1 cellular context compared by ENCODE assay signal in the genomic region with DNA sequence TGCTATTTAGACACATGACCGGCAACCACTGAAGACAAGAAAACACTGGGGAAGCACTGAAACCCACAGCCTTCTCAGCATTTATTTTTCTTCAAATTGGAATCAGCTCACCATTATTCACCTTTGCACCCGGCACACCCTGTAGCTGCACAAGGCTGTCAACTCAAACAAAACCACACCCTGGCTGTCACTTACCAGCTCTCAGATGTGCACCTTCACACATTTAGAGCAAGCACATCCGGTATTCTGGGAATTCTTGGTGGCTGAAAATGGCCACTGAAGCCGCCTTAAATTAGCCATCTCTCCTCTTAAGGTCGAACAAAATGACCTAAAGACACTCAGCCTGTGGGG.
TF ChIP-seq lines count a peak whose summit lies in the region.

No MANE protein-coding gene starts in this region.

TF ChIP-seq in K562, 482 proteins besides CTCF, POLR2A, EP300 and RAD21:
- TF ChIP-seq JUND (IDR thresholded peaks at IDR 0.05; ENCODE audit: borderline replicate concordance, low read depth, low read length) (no peak), JUND (tag; IDR thresholded peaks at IDR 0.05; ENCODE audit: borderline replicate concordance, low read depth, low read length) (peak; percentile 9; the same call in 1 of the 3 replicates), ETV5 (CRISPR knock-in tag; IDR thresholded peaks at IDR 0.05; ENCODE audit: low read depth) (peak; percentile 63; the same call in 1 of the 2 replicates), RCOR1 (IDR thresholded peaks at IDR 0.05; ENCODE audit: borderline replicate concordance in 1 of 2, low read depth in 2 of 2, low read length in 2 of 2) (0 out of 4 replicates have a peak, but pooled peaks of 1 of the 2 experiments have one; percentile 5), RUNX1 (IDR thresholded peaks at IDR 0.05; ENCODE audit: low read depth) (0 out of 2 replicates have a peak, but pooled peaks have one; percentile 25), ZNF174 (CRISPR knock-in tag; IDR thresholded peaks at IDR 0.05) (no peak), STAT5A (IDR thresholded peaks at IDR 0.05; ENCODE audit: borderline replicate concordance, low read length) (no peak; the same call in 1 of the 2 replicates), GMEB1 (CRISPR knock-in tag; IDR thresholded peaks at IDR 0.05) (no peak), PKNOX1 (IDR thresholded peaks at IDR 0.05) (peak; percentile 84), YY1 (IDR thresholded peaks at IDR 0.05; ENCODE audit: borderline replicate concordance in 1 of 3, control insufficient read depth in 1 of 3, extremely low read depth in 1 of 3, insufficient read depth in 3 of 3, insufficient read length in 1 of 3, insufficient replicate concordance in 2 of 3, low read depth in 1 of 3, low read length in 2 of 3) (peak in 1 of 3 experiments; percentile 85), TAF15 (IDR thresholded peaks at IDR 0.05; ENCODE audit: low read depth, low read length) (no peak), MEIS2 (IDR thresholded peaks at IDR 0.05; ENCODE audit: partially characterized antibody) (peak; percentile 10), ZBTB40 (IDR thresholded peaks at IDR 0.05) (0 out of 2 replicates have a peak, but pooled peaks have one; percentile 23), ZBTB40 (CRISPR knock-in tag; IDR thresholded peaks at IDR 0.05) (no peak), CHD2 (IDR thresholded peaks at IDR 0.05; ENCODE audit: low read depth, low read length) (0 out of 2 replicates have a peak, but pooled peaks have one; percentile 15)
- TF ChIP-seq, protein P1, sequence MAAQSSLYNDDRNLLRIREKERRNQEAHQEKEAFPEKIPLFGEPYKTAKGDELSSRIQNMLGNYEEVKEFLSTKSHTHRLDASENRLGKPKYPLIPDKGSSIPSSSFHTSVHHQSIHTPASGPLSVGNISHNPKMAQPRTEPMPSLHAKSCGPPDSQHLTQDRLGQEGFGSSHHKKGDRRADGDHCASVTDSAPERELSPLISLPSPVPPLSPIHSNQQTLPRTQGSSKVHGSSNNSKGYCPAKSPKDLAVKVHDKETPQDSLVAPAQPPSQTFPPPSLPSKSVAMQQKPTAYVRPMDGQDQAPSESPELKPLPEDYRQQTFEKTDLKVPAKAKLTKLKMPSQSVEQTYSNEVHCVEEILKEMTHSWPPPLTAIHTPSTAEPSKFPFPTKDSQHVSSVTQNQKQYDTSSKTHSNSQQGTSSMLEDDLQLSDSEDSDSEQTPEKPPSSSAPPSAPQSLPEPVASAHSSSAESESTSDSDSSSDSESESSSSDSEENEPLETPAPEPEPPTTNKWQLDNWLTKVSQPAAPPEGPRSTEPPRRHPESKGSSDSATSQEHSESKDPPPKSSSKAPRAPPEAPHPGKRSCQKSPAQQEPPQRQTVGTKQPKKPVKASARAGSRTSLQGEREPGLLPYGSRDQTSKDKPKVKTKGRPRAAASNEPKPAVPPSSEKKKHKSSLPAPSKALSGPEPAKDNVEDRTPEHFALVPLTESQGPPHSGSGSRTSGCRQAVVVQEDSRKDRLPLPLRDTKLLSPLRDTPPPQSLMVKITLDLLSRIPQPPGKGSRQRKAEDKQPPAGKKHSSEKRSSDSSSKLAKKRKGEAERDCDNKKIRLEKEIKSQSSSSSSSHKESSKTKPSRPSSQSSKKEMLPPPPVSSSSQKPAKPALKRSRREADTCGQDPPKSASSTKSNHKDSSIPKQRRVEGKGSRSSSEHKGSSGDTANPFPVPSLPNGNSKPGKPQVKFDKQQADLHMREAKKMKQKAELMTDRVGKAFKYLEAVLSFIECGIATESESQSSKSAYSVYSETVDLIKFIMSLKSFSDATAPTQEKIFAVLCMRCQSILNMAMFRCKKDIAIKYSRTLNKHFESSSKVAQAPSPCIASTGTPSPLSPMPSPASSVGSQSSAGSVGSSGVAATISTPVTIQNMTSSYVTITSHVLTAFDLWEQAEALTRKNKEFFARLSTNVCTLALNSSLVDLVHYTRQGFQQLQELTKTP (IDR thresholded peaks at IDR 0.05; ENCODE audit: low read depth in 1 of 2, partially characterized antibody in 2 of 2), result no peak
- TF ChIP-seq, protein P2, sequence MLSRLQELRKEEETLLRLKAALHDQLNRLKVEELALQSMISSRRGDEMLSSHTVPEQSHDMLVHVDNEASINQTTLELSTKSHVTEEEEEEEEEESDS (CRISPR knock-in tag; IDR thresholded peaks at IDR 0.05), result no peak
- TF ChIP-seq, protein P3, sequence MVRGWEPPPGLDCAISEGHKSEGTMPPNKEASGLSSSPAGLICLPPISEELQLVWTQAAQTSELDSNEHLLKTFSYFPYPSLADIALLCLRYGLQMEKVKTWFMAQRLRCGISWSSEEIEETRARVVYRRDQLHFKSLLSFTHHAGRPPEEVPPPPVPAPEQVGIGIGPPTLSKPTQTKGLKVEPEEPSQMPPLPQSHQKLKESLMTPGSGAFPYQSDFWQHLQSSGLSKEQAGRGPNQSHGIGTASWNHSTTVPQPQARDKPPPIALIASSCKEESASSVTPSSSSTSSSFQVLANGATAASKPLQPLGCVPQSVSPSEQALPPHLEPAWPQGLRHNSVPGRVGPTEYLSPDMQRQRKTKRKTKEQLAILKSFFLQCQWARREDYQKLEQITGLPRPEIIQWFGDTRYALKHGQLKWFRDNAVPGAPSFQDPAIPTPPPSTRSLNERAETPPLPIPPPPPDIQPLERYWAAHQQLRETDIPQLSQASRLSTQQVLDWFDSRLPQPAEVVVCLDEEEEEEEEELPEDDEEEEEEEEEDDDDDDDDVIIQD (CRISPR knock-in tag; IDR thresholded peaks at IDR 0.05), result no peak
